ENCODE assay signal across 23 cellular contexts in genomic region chr10:120145107-120145506, GRCh38.
"Had no signal": no experiment of that assay in that cellular context is flagged by ENCODE, and none has a peak within 500 bp of the region (broad histone marks: within the 10 kb centered on the region; RNA-seq: fewer than 3 reads in every experiment).

No MANE protein-coding gene starts in this region.

- H3K36me3 ChIP-seq: Peyer's patch, SJSA1 had no signal

- DNase-seq: activated CD4-positive, alpha-beta T cell treated with anti-CD3 and anti-CD28 coated beads for 48 hours; activated CD4-positive, alpha-beta T cell treated with anti-CD3 and anti-CD28 coated beads, Interleukin-2, amount 50 U/mL, for 4 hours; activated CD4-positive, CD25-positive, alpha-beta regulatory T cell treated with anti-CD3 and anti-CD28 coated beads, Interleukin-2, amount 50 U/mL, for 72 hours; activated CD8-positive, alpha-beta memory T cell treated with anti-CD3 and anti-CD28 coated beads, Interleukin-2, amount 50 U/mL, for 48 hours; activated CD8-positive, alpha-beta T cell treated with anti-CD3 and anti-CD28 coated beads, Interleukin-2, amount 10 ng/mL, durations not matched to agents 7 days and 5 days; activated naive CD4-positive, alpha-beta T cell treated with anti-CD3 and anti-CD28 coated beads, Interleukin-2, amount 50 U/mL, for 16 hours; activated T-cell treated with anti-CD3 and anti-CD28 coated beads, Interleukin-2, amount 50 U/mL, for 1 hour; aorta; body of pancreas; KG1; NCI-H1092; NCI-H1417; NCI-H1694; NCI-H2029 treated with DMSO at 0.1 percent for 48 hours; NCI-H345; NCI-H510A; NCI-H526 treated with DMSO at 0.1 percent for 48 hours; NCI-H82; Peyer's patch; Right ventricle myocardium superior; T-helper 17 cell; T-helper 9 cell had no signal

- H3K27me3 ChIP-seq: body of pancreas, Peyer's patch had no signal

- H3K9me3 ChIP-seq: body of pancreas, Peyer's patch, SJSA1 had no signal

- H3K4me1 ChIP-seq: body of pancreas, Peyer's patch, SJSA1 had no signal

- H3K4me3 ChIP-seq: body of pancreas, Peyer's patch, SJSA1 had no signal
